8 cellular contexts compared by ENCODE assay signal in the genomic region with DNA sequence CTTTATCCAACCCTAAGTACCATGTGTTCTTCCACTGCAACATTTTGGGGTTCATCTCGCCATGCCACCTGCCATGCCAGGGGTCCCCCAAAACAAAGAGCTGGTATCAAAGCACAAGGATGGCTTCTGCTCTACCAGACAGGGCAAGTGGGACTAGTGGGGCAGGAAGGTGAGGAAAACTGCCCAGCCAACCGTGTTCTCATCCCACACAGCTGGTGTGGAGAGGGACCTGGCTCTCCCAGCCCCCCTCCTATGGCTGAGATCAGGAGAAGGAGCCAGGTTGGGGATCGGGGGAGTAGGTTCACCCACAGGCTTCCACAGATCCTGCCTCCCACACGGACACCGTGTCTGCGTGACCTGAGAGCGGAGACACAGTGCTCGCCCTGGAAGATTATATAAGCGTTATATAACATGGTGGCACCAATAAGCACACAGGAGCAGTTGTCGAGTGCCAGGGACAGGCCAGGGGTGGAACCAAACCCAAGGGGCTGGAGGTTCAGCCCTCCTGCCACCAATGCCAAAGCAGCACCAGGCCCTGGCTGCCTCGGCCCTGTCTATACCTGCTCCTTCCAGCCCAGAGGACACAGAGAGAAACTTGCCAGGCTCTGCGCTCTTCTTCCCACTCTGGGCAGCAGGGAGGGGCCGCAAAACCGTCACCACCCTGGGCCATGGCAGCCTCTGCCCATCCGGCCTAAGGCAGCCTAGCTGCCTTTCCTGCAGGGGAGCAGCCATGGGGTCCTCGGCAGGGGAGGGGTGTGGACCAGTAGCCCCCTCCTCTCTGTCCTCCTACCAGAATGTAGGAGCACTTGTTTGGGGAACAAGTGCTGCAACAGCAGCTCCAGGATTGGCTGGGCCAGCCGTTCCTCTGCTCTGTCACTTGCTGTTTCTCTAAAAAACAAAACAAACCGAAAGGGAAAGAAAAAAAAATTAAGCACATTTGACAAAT. TPM values are rescaled to one million over a fixed set of nuclear protein-coding genes. Genes with fewer than 3 reads are reported as not detected.
DNase-seq lines count a peak whose midpoint lies in the region; ATAC-seq and TF ChIP-seq lines count a peak whose summit lies in the region.

No MANE protein-coding gene starts in this region.

- dilution Hi-C loops in mammary epithelial cell (cut with HindIII; ENCODE audit: low sequenced_read_pairs), result no loop called here

- H3K9ac ChIP-seq in Loucy (ENCODE audit: low read depth, low read length, poor library complexity, severe bottlenecking) (peak overlapping the region; percentile 98), mammary epithelial cell (ENCODE audit: insufficient read depth, low read length) (peak overlapping the region; percentile 69)

- H3K27me3 ChIP-seq in ACC112 (ENCODE audit: insufficient read depth, low read length) (no peaks in the 10 kb centered on the region), Loucy (ENCODE audit: insufficient read depth, low read length, poor library complexity, severe bottlenecking) (no peaks in the 10 kb centered on the region), mammary epithelial cell (ENCODE audit: insufficient read depth, low read length) (no peaks in the 10 kb centered on the region), left lung (no peaks in the 10 kb centered on the region)

- peak overlapping the region; percentile 99 for H3K4me3 ChIP-seq in ACC112 (ENCODE audit: low read depth, low read length)
- H3K4me3 ChIP-seq in Loucy (ENCODE audit: low read length, poor library complexity, severe bottlenecking), result peak overlapping the region; percentile 90
- peak overlapping the region; percentile 69 to 82 (median 80) for H3K4me3 ChIP-seq in mammary epithelial cell (replicated peaks in 1 of 3; ENCODE audit: insufficient read depth in 1 of 3, low read depth in 2 of 3, low read length in 3 of 3)
- peak overlapping the region; percentile 62 to 89 for H3K4me3 ChIP-seq in left lung

- H3K36me3 ChIP-seq in ACC112 (ENCODE audit: insufficient read depth, low read length), result 0 out of 2 replicates have a peak, but pooled peaks cover 5% of the 10 kb centered on the region
- no peaks in the 10 kb centered on the region for H3K36me3 ChIP-seq in Loucy (ENCODE audit: insufficient read depth, low read length)
- H3K36me3 ChIP-seq in mammary epithelial cell (ENCODE audit: insufficient read depth, low read length), result peaks cover 4% of the 10 kb centered on the region
- H3K36me3 ChIP-seq in left lung, result no peaks in the 10 kb centered on the region

- TF ChIP-seq CTCF in Loucy (conservative IDR thresholded peaks at IDR 0.05; ENCODE audit: low read length) (no peak), mammary epithelial cell (conservative IDR thresholded peaks at IDR 0.05 in 1 of 2, IDR thresholded peaks at IDR 0.05 in 1 of 2; ENCODE audit: extremely low read depth in 1 of 2, insufficient read depth in 1 of 2, low read depth in 1 of 2, low read length in 2 of 2) (no peak), left lung (IDR thresholded peaks at IDR 0.05) (no peak)

- H3K27ac ChIP-seq in ACC112 (ENCODE audit: low read depth, low read length), result peak overlapping the region; percentile 74; the same call in 1 of the 2 replicates
- peak overlapping the region; percentile 58 for H3K27ac ChIP-seq in mammary epithelial cell (ENCODE audit: insufficient read depth, low read depth, low read length)
- H3K27ac ChIP-seq in left lung, result peak overlapping the region; percentile 87 to 89
- peak overlapping the region; percentile 79 for H3K27ac ChIP-seq in substantia nigra (ENCODE audit: low read depth, low read length, poor library complexity, severe bottlenecking)

- TSS peak; percentile 41 for BruUV-seq in mammary epithelial cell (replicated peaks; lab: Mats Ljungman, UMichigan)

- H3K79me2 ChIP-seq in ACC112 (ENCODE audit: control insufficient read depth, insufficient read depth, low read length, unreplicated experiment), result peaks cover 25% of the 10 kb centered on the region
- peaks cover 72% of the 10 kb centered on the region for H3K79me2 ChIP-seq in Loucy (ENCODE audit: insufficient read depth, low read length)
- peaks cover 58% of the 10 kb centered on the region for H3K79me2 ChIP-seq in mammary epithelial cell (ENCODE audit: insufficient read depth, low read length)

- H3K9me2 ChIP-seq in Loucy (replicated peaks; ENCODE audit: low read depth, low read length), result no peaks in the 10 kb centered on the region

- ATAC-seq in left lung (peak; percentile 34), GM19467 (IDR thresholded peaks at IDR 0.05; ENCODE audit: unreplicated experiment) (no peak), HG02840 (IDR thresholded peaks at IDR 0.05; ENCODE audit: low FRiP score, unreplicated experiment) (no peak), HG02610 (IDR thresholded peaks at IDR 0.05; ENCODE audit: unreplicated experiment) (no peak)

- H3F3A ChIP-seq in Loucy (ENCODE audit: low read depth), result 0 out of 2 replicates have a peak, but pooled peaks cover 3% of the 10 kb centered on the region

- CTCF ChIA-PET in mammary epithelial cell (lab: Charles Lee; ENCODE audit: low non-redundant PET), result interaction anchor here (0.5 to 0.9 kb wide), 4 partner anchors 18 to 961 kb away, joined by 3 to 5 read pairs (median 3); no protein-coding TSS in a partner anchor

- peak overlapping the region; percentile 85 for H2AFZ ChIP-seq in ACC112 (ENCODE audit: low read length, unreplicated experiment)
- H2AFZ ChIP-seq in Loucy (ENCODE audit: low read length), result no peak overlapping the region
- no peak overlapping the region for H2AFZ ChIP-seq in mammary epithelial cell (ENCODE audit: low read depth, low read length)

- DNase-seq in mammary epithelial cell (peak; percentile 12), left lung (peak in 1 of 2 donors; percentile 89), substantia nigra (lab: John Stamatoyannopoulos, UW) (peak in 15 of 49 donors; percentile 12 to 75 (median 40))

- in situ Hi-C loops in mammary epithelial cell (cut with MboI; ENCODE audit: low sequenced_read_pairs in 2 of 2), result no loop called here

- peaks cover 20% of the 10 kb centered on the region for H4K20me1 ChIP-seq in Loucy (ENCODE audit: insufficient read depth, low read length, poor library complexity, severe bottlenecking)
- H4K20me1 ChIP-seq in mammary epithelial cell (ENCODE audit: insufficient read depth, low read length), result no peaks in the 10 kb centered on the region

- intact Hi-C loops in mammary epithelial cell (cut with micrococcal nuclease) (loop anchor here (2.0 kb wide), 1 partner anchor 19 kb away; no protein-coding TSS in a partner anchor), left lung (cut with DNase I) (loop anchor here in 1 of 2 donors (2.0 kb wide), 1 partner anchor 39 kb away; no protein-coding TSS in a partner anchor)

- H3K4me2 ChIP-seq in Loucy (ENCODE audit: low read depth, low read length, poor library complexity, severe bottlenecking) (peak overlapping the region; percentile 99), mammary epithelial cell (ENCODE audit: insufficient read depth, low read depth, low read length) (peak overlapping the region; percentile 92)

- 44% methylated on average over 12 of the region's 18 CpGs for WGBS in mammary epithelial cell (ENCODE audit: low coverage, missing lambda C conversion rate)

- H3K4me1 ChIP-seq in ACC112 (ENCODE audit: control insufficient read depth, insufficient read depth, low read length, unreplicated experiment) (peaks cover 15% of the 10 kb centered on the region), Loucy (ENCODE audit: insufficient read depth, low read length, poor library complexity, severe bottlenecking) (peaks cover 78% of the 10 kb centered on the region), mammary epithelial cell (ENCODE audit: insufficient read depth, low read length) (peaks cover 24% of the 10 kb centered on the region), left lung (peaks cover 26 to 81% of the 10 kb centered on the region in 2 donors)

- H3K9me3 ChIP-seq in Loucy (ENCODE audit: insufficient read depth, low read depth, low read length) (no peaks in the 10 kb centered on the region), mammary epithelial cell (replicated peaks; ENCODE audit: insufficient read depth, low read length) (no peaks in the 10 kb centered on the region), left lung (no peaks in the 10 kb centered on the region)

RNA-seq across cellular contexts. Expression of gene CD34, which starts 43.5 kb away (rescaled TPM):
- total RNA-seq in mammary epithelial cell (not detected), left lung (10 to 100 TPM; 40.8 to 56.1 TPM)
- polyA plus RNA-seq in mammary epithelial cell, result 0.02 TPM
- polyA minus RNA-seq in mammary epithelial cell, result not detected

Comparison
In these comparisons a context has a peak if more than half of its experiments do, and no peak if none do; other contexts are left out.
1. RNA of gene CD34, which starts 43.5 kb away (total RNA-seq): 40.8 to 56.1 TPM in left lung; not detected in mammary epithelial cell; every median in the first group is over 10 times any median in the second.
2. Peak in every context shown above with its lines, with median percentiles within 50 percentile points of each other: H3K27ac ChIP-seq and H3K4me3 ChIP-seq.